Comparison of ENCODE assay signal across 21 cellular contexts in the genomic region with DNA sequence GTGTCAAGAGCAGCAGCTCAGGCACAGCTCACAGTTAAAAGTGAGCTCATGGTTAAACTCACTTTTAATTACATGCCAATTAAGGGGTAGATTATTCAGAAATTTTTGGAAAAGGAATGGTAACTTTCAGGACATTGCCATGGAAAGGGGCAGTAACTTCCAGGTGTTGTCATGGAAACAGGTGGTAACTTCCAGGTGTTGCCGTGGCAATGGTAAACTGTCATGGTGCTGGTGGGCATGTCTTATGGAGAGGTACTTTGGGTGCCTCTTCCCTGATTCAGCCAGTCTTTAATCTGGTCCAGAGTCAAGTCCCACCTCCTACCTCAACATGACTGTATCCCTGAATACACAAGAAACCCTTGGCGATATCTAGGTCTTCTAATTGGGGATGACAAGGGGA.
"Had no signal": no experiment of that assay in that cellular context is flagged by ENCODE, and none has a peak within 500 bp of the region (broad histone marks: within the 10 kb centered on the region; RNA-seq: fewer than 3 reads in every experiment).

No MANE protein-coding gene starts in this region.

- H3K27ac ChIP-seq: coronary artery, lower lobe of right lung, ovary, suprapubic skin, transverse colon, vagina had no signal

- H3K4me2 ChIP-seq: smooth muscle cell had no signal

- H3K27me3 ChIP-seq: ovary, suprapubic skin, transverse colon, vagina had no signal

- ATAC-seq: left ventricle myocardium superior; lower lobe of right lung; natural killer cell; sciatic nerve; stimulated activated naive CD8-positive, alpha-beta T cell treated with anti-CD3 and anti-CD28 coated beads, Interleukin-15, amount 100 ng/mL, for 72 hours had no signal

- H3K36me3 ChIP-seq: lower lobe of right lung, ovary, suprapubic skin, transverse colon, vagina had no signal

- H3K9me3 ChIP-seq: lower lobe of right lung, ovary, suprapubic skin, transverse colon, vagina had no signal

- H3K4me1 ChIP-seq: lower lobe of right lung, suprapubic skin, transverse colon, vagina had no signal

- H3K4me3 ChIP-seq: coronary artery, lower lobe of right lung, ovary, smooth muscle cell, suprapubic skin, transverse colon, vagina had no signal

- DNase-seq: dermis blood vessel endothelial cell; effector memory CD4-positive, alpha-beta T cell; erythroblast; hypothalamus; left ventricle myocardium superior; lower lobe of right lung; natural killer cell; occipital lobe; ovary; stimulated activated CD4-positive, alpha-beta T cell treated with anti-CD3 and anti-CD28 coated beads, Interleukin-12 subunit alpha, Interleukin-12 subunit beta, amount 100 ng/mL, for 4 hours; stimulated activated CD4-positive, alpha-beta T cell treated with anti-CD3 and anti-CD28 coated beads, Interleukin-1b, Interleukin-23, amount 100 ng/mL, for 48 hours; stimulated activated CD4-positive, alpha-beta T cell treated with anti-CD3 and anti-CD28 coated beads, Interleukin-4, amount 100 ng/mL, for 1 hour; stimulated activated CD8-positive, alpha-beta memory T cell treated with anti-CD3 and anti-CD28 coated beads, Interleukin-4, amount 100 ng/mL, for 48 hours; stimulated activated naive CD4-positive, alpha-beta T cell; stimulated activated naive CD8-positive, alpha-beta T cell treated with anti-CD3 and anti-CD28 coated beads, Interleukin-15, amount 100 ng/mL, for 72 hours; transverse colon had no signal
